22 cellular contexts compared by ENCODE assay signal in the genomic region with DNA sequence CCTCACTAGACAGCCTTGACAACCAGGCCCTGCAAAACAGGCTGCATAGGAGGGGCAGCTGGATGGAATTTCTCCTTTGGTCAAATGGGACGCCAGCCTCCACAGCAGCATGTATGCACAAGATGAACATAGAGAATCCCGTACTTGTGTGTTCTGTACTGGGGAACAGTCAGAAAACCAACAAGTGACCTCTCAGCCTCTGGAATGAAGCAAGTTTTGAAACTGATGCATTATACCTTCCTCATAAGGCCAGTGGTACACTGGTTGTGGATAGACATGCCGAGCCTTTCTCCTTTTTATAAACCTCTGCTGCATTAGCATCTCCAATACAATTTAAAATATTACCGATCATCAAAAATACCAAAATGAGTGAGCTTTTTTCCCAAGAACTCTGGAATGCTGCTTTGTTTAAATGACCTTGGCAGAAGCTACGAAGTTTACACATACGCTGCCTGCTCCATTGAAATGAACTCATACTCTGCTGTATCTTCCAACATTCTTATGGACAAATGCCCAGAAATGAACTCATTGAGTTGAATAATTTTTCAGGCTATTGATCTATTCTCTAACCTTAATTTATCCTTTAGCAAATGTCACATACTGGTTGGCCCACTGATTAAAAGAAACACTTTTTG. TPM values are rescaled to one million over a fixed set of nuclear protein-coding genes. Genes with fewer than 3 reads are reported as not detected.
DNase-seq lines count a peak whose midpoint lies in the region; ATAC-seq, FAIRE-seq and TF ChIP-seq lines count a peak whose summit lies in the region.
"Had no signal": no experiment of that assay in that cellular context is flagged by ENCODE, and none has a peak within 500 bp of the region (broad histone marks: within the 10 kb centered on the region; RNA-seq: fewer than 3 reads in every experiment).

No MANE protein-coding gene starts in this region.

- H3K4me1 ChIP-seq in astrocyte (ENCODE audit: insufficient read depth, low read length): peaks cover 5% of the 10 kb centered on the region
- peaks cover 3% of the 10 kb centered on the region for H3K4me1 ChIP-seq in right cardiac atrium (ENCODE audit: control insufficient read depth, insufficient read depth, low read length)
- peaks cover 0 to 18% (median 3%) of the 10 kb centered on the region in 4 donors for H3K4me1 ChIP-seq in stomach
- H3K4me1 ChIP-seq in mesendoderm (ENCODE audit: control insufficient read depth, low read depth, low read length): no peaks in the 10 kb centered on the region
- H3K4me1 ChIP-seq in small intestine (ENCODE audit: control insufficient read depth in 2 of 2, insufficient read depth in 1 of 2, low read depth in 1 of 2, low read length in 1 of 2): no peaks in the 10 kb centered on the region

- intact Hi-C loops in right cardiac atrium (cut with DNase I): no loop called here
- intact Hi-C loops in stomach (cut with DNase I; ENCODE audit: low total_unique reads): no loop called here

- no peaks in the 10 kb centered on the region for H3K36me3 Mint-ChIP-seq in astrocyte (ENCODE audit: low read depth, unreplicated experiment)

- TF ChIP-seq POLR2A in stomach (IDR thresholded peaks at IDR 0.05): no peak

- H3K9ac ChIP-seq in astrocyte (ENCODE audit: low read length) (no peak overlapping the region), mesendoderm (ENCODE audit: low read length) (no peak overlapping the region)

- 58% methylated on average over 6 of the region's 6 CpGs for WGBS in right cardiac atrium
- WGBS in stomach, 5 donors: 68 to 76% (median 68%) methylated on average over 6 of the region's 6 CpGs
- WGBS in mesendoderm (ENCODE audit: extremely low coverage, insufficient coverage, low lambda C conversion rate): 100% methylated on average over 1 of the region's 6 CpGs
- whole genome bisulfite sequencing in small intestine, 3 donors: 64 to 89% (median 79%) methylated on average over 6 of the region's 6 CpGs

- peak overlapping the region; percentile 24 for H2AFZ ChIP-seq in astrocyte (ENCODE audit: low read depth, low read length)

- H3K4me3 ChIP-seq in astrocyte (ENCODE audit: insufficient read depth, low read depth, low read length): no peak overlapping the region
- H3K4me3 ChIP-seq in right cardiac atrium (ENCODE audit: low read length): no peak overlapping the region
- H3K4me3 ChIP-seq in stomach: no peak overlapping the region
- H3K4me3 ChIP-seq in mesendoderm (ENCODE audit: low read length): no peak overlapping the region
- H3K4me3 ChIP-seq in small intestine (ENCODE audit: low read depth in 1 of 2, low read length in 2 of 2): no peak overlapping the region
- H3K4me3 ChIP-seq: GM12878, suprapubic skin had no signal

- H3K4me2 ChIP-seq in astrocyte (ENCODE audit: low read length) (peak overlapping the region; percentile 63), mesendoderm (ENCODE audit: low read length) (no peak overlapping the region)

- TF ChIP-seq EP300 in stomach (IDR thresholded peaks at IDR 0.05): no peak

- H3K27ac Mint-ChIP-seq in astrocyte (ENCODE audit: unreplicated experiment): no peak overlapping the region
- H3K27ac Mint-ChIP-seq: activated B cell treated with CpG ODN at 0.5 μM for 24 hours had no signal

- peaks cover 4% of the 10 kb centered on the region for H3K4me1 Mint-ChIP-seq in astrocyte (ENCODE audit: low read depth, unreplicated experiment)
- H3K4me1 Mint-ChIP-seq: activated B cell treated with CpG ODN at 0.5 μM for 24 hours had no signal

- H3K9me3 ChIP-seq in astrocyte (ENCODE audit: insufficient read depth, low read depth, low read length) (peaks cover 2% of the 10 kb centered on the region), right cardiac atrium (ENCODE audit: control insufficient read depth, low read length) (no peaks in the 10 kb centered on the region), stomach (no peaks in the 10 kb centered on the region), small intestine (ENCODE audit: control insufficient read depth, low read depth) (no peaks in the 10 kb centered on the region)
- H3K9me3 ChIP-seq: suprapubic skin had no signal

- no peaks in the 10 kb centered on the region for H3K27me3 Mint-ChIP-seq in astrocyte (ENCODE audit: low read depth, unreplicated experiment)

- H3K4ac ChIP-seq in mesendoderm (ENCODE audit: low read depth, low read length): no peak overlapping the region

- H4K20me1 ChIP-seq in astrocyte (ENCODE audit: insufficient read depth, low read length): no peaks in the 10 kb centered on the region

- H3K27me3 ChIP-seq in astrocyte (ENCODE audit: insufficient read depth, low read length) (no peaks in the 10 kb centered on the region), right cardiac atrium (ENCODE audit: control insufficient read depth, insufficient read depth) (no peaks in the 10 kb centered on the region), stomach (no peaks in the 10 kb centered on the region), mesendoderm (ENCODE audit: insufficient read depth, low read length, poor library complexity) (no peaks in the 10 kb centered on the region), small intestine (ENCODE audit: control insufficient read depth in 2 of 2, insufficient read depth in 2 of 2, low read length in 2 of 2) (no peaks in the 10 kb centered on the region)
- H3K27me3 ChIP-seq: suprapubic skin had no signal

- no peak overlapping the region for H3K18ac ChIP-seq in mesendoderm (ENCODE audit: low read length)

- no peak overlapping the region for H3K4me3 Mint-ChIP-seq in astrocyte (ENCODE audit: unreplicated experiment)
- H3K4me3 Mint-ChIP-seq: activated B cell treated with CpG ODN at 0.5 μM for 24 hours had no signal

- H3K23ac ChIP-seq in mesendoderm (ENCODE audit: low read length): no peak overlapping the region

- no peak overlapping the region for H3K56ac ChIP-seq in mesendoderm (ENCODE audit: low read length)

- H3K9me3 Mint-ChIP-seq in astrocyte (ENCODE audit: unreplicated experiment): no peaks in the 10 kb centered on the region
- H3K9me3 Mint-ChIP-seq: activated B cell treated with CpG ODN at 0.5 μM for 24 hours had no signal

- H4K8ac ChIP-seq in mesendoderm (ENCODE audit: low read depth, low read length): no peak overlapping the region

- H2BK120ac ChIP-seq in mesendoderm (ENCODE audit: low read depth, low read length): no peak overlapping the region

- FAIRE-seq in astrocyte (lab: Jason Lieb, UNC) (peak; percentile 69), small intestine (lab: Jason Lieb, UNC) (no peak)
- FAIRE-seq: bronchial epithelial cell, endometrium, GM12878 had no signal

- DNase-seq in GM04503 (ENCODE audit: low read depth): peak; percentile 71
- DNase-seq in astrocyte (ENCODE audit: low read depth): peak; percentile 95
- DNase-seq in right cardiac atrium: no peak
- no peak for DNase-seq in stomach
- no peak for DNase-seq in DMS79 (lab: John Stamatoyannopoulos, UW)
- DNase-seq in mesendoderm: no peak
- no peak for DNase-seq in small intestine
- DNase-seq: activated B cell treated with CpG ODN at 0.5 μM for 24 hours; activated gamma-delta T cell; DND-41; hypothalamus; MM.1S; NCI-H2081; NCI-H748 treated with DMSO at 0.1 percent for 48 hours; stimulated activated CD4-positive, alpha-beta T cell treated with anti-CD3 and anti-CD28 coated beads, Interleukin-12 subunit alpha, Interleukin-12 subunit beta, amount 100 ng/mL, for 4 hours; T-helper 1 cell had no signal

- H4K5ac ChIP-seq in mesendoderm (ENCODE audit: low read length): no peak overlapping the region

- H3K27ac ChIP-seq in astrocyte (ENCODE audit: low read depth, low read length) (peak overlapping the region; percentile 1), right cardiac atrium (ENCODE audit: low read length) (no peak overlapping the region), stomach (peak overlapping the region in 3 of 5 donors; percentile 35 to 52 (median 51)), mesendoderm (ENCODE audit: low read depth, low read length) (no peak overlapping the region), small intestine (ENCODE audit: low read depth in 1 of 2, low read length in 1 of 2) (peak overlapping the region in 1 of 2 donors; percentile 43)
- H3K27ac ChIP-seq: C4-2B, suprapubic skin had no signal

- H3K79me2 ChIP-seq in astrocyte (ENCODE audit: insufficient read depth, low read length) (no peaks in the 10 kb centered on the region), mesendoderm (ENCODE audit: control insufficient read depth, insufficient read depth, low read length) (no peaks in the 10 kb centered on the region)

- H2BK5ac ChIP-seq in mesendoderm (ENCODE audit: low read length): no peak overlapping the region

- TF ChIP-seq CTCF in astrocyte (IDR thresholded peaks at IDR 0.05; ENCODE audit: insufficient read depth, low read depth, low read length): no peak
- no peak for TF ChIP-seq CTCF in stomach (IDR thresholded peaks at IDR 0.05)

- H2BK15ac ChIP-seq in mesendoderm (replicated peaks; ENCODE audit: low read depth): no peak overlapping the region

- no peak overlapping the region for H2AK5ac ChIP-seq in mesendoderm (ENCODE audit: low read length)

- peak; percentile 34 to 42 for ATAC-seq in right cardiac atrium
- no peak for ATAC-seq in GM18519 (IDR thresholded peaks at IDR 0.05; ENCODE audit: low FRiP score, unreplicated experiment)
- ATAC-seq: GM12878 had no signal

- H3K36me3 ChIP-seq in astrocyte (ENCODE audit: insufficient read depth, low read length): no peaks in the 10 kb centered on the region
- H3K36me3 ChIP-seq in stomach: no peaks in the 10 kb centered on the region
- no peaks in the 10 kb centered on the region for H3K36me3 ChIP-seq in mesendoderm (ENCODE audit: control insufficient read depth, insufficient read depth, low read length)
- no peaks in the 10 kb centered on the region for H3K36me3 ChIP-seq in small intestine (ENCODE audit: control insufficient read depth in 2 of 2, insufficient read depth in 2 of 2, low read length in 2 of 2)
- H3K36me3 ChIP-seq: suprapubic skin had no signal

- H3K79me1 ChIP-seq in mesendoderm (ENCODE audit: low read length): no peaks in the 10 kb centered on the region

RNA-seq across cellular contexts. Expression of a gene that starts 47.6 kb away (rescaled TPM):
- total RNA-seq in astrocyte (324 and 364 TPM in 2 replicates), right cardiac atrium (100 to 1,000 TPM; 102 to 180 (median 117) TPM), stomach (100 to 1,000 TPM in 2 of 5 donors, 10 to 100 TPM in 3; 44.3 to 213 (median 90.9) TPM)
- polyA plus RNA-seq in right cardiac atrium (48.8 TPM), stomach (10 to 100 TPM; 25.9 to 41.9 (median 28.3) TPM), small intestine (10 to 100 TPM in 1 of 3 donors, 1 to 10 TPM in 1, under 1 TPM in 1; 0.89 to 18.5 (median 4.6) TPM)
- 214 TPM for polyA plus RNA-seq in mesendoderm (2013, experiment 1 of 2)
- 220 TPM for polyA plus RNA-seq in mesendoderm (2013, experiment 2 of 2)

Comparison
In these comparisons a context has a peak if more than half of its experiments do, and no peak if none do; other contexts are left out.
1. DNase-seq: peak in GM04503 (single experiment) and astrocyte (single experiment); none in right cardiac atrium (0 of 3), stomach (single experiment), DMS79 (single experiment), mesendoderm (single experiment) and small intestine (single experiment).
2. H3K27ac ChIP-seq: peak in astrocyte (single experiment) and stomach (3 of 5); none in right cardiac atrium (single experiment) and mesendoderm (single experiment).